1 cellular context compared by ENCODE assay signal in genomic region chr1:228392111-228392936, GRCh38.
TF ChIP-seq lines count a peak whose summit lies in the region.

No MANE protein-coding gene starts in this region.

TF ChIP-seq in IMR-90, 13 proteins besides CTCF, POLR2A, EP300 and RAD21 (continued from another document):
- TF ChIP-seq RCOR1 (IDR thresholded peaks at IDR 0.05; ENCODE audit: insufficient replicate concordance, low read length): no peak
- no peak for TF ChIP-seq NFE2L2 (IDR thresholded peaks at IDR 0.05; ENCODE audit: low read depth, low read length)
- no peak for TF ChIP-seq FOS (IDR thresholded peaks at IDR 0.05; ENCODE audit: low read depth, low read length)
- no peak for TF ChIP-seq MXI1 (IDR thresholded peaks at IDR 0.05; ENCODE audit: borderline replicate concordance, low read depth, low read length)
- no peak for TF ChIP-seq MAFK (IDR thresholded peaks at IDR 0.05; ENCODE audit: low read depth, low read length)
- TF ChIP-seq MAZ (IDR thresholded peaks at IDR 0.05; ENCODE audit: borderline replicate concordance, low read depth, low read length): no peak
